ENCODE assay signal across 1 cellular context in the genomic region with DNA sequence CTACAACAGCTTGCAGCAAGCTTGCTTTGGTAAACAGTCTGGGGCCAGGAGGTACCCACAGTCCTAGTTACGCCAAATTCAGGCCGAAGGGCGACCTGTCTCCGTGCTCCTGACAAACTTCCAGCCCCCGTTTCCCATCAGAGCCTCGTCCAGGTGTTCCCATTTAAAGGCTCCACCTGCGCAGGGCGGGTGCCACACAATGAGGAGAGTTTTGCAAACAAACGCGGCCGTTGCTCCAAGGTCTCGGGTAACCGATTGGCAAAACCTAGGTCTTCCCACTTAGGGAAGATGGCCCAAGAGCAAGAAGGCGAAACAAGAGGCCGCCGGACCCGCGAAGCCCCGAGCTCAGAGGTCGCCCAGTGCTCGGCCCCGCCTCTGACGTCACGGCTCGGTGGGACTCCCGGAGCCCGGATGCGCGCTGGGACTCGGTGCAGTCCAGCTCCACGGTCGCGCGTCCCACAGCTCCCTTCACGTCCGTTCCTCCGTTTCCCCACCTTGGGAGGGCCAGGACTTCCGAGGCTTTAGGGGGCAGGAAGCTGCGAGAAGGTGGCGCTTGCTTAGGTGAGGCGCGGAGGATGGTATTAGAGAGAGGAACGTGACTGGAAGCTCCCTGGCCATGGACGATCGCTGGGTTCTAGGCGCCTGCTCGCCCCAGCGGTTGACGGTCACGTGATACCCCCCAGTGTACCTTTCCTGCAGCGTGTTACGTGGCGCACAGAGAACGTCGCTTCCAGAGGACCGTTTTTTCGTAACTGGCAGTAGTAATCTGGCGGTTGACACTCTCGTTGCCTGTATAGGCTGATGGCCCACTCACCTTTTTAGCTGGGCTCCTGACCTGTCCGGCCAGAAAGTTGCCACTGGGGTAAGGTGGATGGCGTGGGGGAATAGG.
TF ChIP-seq lines count a peak whose summit lies in the region.

No MANE protein-coding gene starts in this region.

TF ChIP-seq in HepG2, 621 proteins besides CTCF, POLR2A, EP300 and RAD21 (continued from another document and continues in another):
- TF ChIP-seq SPEN (CRISPR knock-in tag; IDR thresholded peaks at IDR 0.05; ENCODE audit: low read depth): peak; percentile 74
- peak; percentile 58; the same call in 1 of the 2 replicates for TF ChIP-seq PHF21A (CRISPR knock-in tag; IDR thresholded peaks at IDR 0.05)
- TF ChIP-seq, protein P1, sequence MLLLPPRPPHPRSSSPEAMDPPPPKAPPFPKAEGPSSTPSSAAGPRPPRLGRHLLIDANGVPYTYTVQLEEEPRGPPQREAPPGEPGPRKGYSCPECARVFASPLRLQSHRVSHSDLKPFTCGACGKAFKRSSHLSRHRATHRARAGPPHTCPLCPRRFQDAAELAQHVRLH (CRISPR knock-in tag; IDR thresholded peaks at IDR 0.05; ENCODE audit: borderline replicate concordance, low read depth): 0 out of 2 replicates have a peak, but pooled peaks have one; percentile 52
- TF ChIP-seq CCAR2 (optimal IDR thresholded peaks at IDR 0.05; ENCODE audit: low read depth, low read length): no peak
- TF ChIP-seq, protein P2, sequence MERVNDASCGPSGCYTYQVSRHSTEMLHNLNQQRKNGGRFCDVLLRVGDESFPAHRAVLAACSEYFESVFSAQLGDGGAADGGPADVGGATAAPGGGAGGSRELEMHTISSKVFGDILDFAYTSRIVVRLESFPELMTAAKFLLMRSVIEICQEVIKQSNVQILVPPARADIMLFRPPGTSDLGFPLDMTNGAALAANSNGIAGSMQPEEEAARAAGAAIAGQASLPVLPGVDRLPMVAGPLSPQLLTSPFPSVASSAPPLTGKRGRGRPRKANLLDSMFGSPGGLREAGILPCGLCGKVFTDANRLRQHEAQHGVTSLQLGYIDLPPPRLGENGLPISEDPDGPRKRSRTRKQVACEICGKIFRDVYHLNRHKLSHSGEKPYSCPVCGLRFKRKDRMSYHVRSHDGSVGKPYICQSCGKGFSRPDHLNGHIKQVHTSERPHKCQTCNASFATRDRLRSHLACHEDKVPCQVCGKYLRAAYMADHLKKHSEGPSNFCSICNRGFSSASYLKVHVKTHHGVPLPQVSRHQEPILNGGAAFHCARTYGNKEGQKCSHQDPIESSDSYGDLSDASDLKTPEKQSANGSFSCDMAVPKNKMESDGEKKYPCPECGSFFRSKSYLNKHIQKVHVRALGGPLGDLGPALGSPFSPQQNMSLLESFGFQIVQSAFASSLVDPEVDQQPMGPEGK (CRISPR knock-in tag; IDR thresholded peaks at IDR 0.05): 0 out of 2 replicates have a peak, but pooled peaks have one; percentile 55
- no peak for TF ChIP-seq KLF11 (CRISPR knock-in tag; IDR thresholded peaks at IDR 0.05)
- TF ChIP-seq STAT5B (CRISPR knock-in tag; IDR thresholded peaks at IDR 0.05): no peak
- TF ChIP-seq, protein P3, sequence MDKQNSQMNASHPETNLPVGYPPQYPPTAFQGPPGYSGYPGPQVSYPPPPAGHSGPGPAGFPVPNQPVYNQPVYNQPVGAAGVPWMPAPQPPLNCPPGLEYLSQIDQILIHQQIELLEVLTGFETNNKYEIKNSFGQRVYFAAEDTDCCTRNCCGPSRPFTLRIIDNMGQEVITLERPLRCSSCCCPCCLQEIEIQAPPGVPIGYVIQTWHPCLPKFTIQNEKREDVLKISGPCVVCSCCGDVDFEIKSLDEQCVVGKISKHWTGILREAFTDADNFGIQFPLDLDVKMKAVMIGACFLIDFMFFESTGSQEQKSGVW (CRISPR knock-in tag; IDR thresholded peaks at IDR 0.05; ENCODE audit: borderline replicate concordance): no peak
- no peak for TF ChIP-seq ZNF3 (CRISPR knock-in tag; IDR thresholded peaks at IDR 0.05)
- TF ChIP-seq, protein P4, sequence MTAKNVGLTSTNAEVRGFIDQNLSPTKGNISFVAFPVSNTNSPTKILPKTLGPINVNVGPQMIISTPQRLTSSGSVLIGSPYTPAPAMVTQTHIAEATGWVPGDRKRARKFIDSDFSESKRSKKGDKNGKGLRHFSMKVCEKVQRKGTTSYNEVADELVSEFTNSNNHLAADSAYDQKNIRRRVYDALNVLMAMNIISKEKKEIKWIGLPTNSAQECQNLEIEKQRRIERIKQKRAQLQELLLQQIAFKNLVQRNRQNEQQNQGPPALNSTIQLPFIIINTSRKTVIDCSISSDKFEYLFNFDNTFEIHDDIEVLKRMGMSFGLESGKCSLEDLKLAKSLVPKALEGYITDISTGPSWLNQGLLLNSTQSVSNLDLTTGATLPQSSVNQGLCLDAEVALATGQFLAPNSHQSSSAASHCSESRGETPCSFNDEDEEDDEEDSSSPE (CRISPR knock-in tag; IDR thresholded peaks at IDR 0.05): peak; percentile 51; the same call in 1 of the 2 replicates
- TF ChIP-seq CREM (IDR thresholded peaks at IDR 0.05): peak; percentile 70
- TF ChIP-seq CREM (CRISPR knock-in tag; IDR thresholded peaks at IDR 0.05): no peak
- TF ChIP-seq, protein P5, sequence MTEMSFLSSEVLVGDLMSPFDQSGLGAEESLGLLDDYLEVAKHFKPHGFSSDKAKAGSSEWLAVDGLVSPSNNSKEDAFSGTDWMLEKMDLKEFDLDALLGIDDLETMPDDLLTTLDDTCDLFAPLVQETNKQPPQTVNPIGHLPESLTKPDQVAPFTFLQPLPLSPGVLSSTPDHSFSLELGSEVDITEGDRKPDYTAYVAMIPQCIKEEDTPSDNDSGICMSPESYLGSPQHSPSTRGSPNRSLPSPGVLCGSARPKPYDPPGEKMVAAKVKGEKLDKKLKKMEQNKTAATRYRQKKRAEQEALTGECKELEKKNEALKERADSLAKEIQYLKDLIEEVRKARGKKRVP (CRISPR knock-in tag; IDR thresholded peaks at IDR 0.05): peak in 1 of 2 experiments; percentile 71; a peak in 2 of 4 replicates
- TF ChIP-seq HMGA1 (CRISPR knock-in tag; conservative IDR thresholded peaks at IDR 0.05): no peak
- TF ChIP-seq ELF4 (CRISPR knock-in tag; IDR thresholded peaks at IDR 0.05; ENCODE audit: borderline replicate concordance): no peak
- TF ChIP-seq ZNF33A (CRISPR knock-in tag; IDR thresholded peaks at IDR 0.05; ENCODE audit: borderline replicate concordance): no peak
- TF ChIP-seq ZNF891 (CRISPR knock-in tag; IDR thresholded peaks at IDR 0.05): no peak
- TF ChIP-seq, protein P6, sequence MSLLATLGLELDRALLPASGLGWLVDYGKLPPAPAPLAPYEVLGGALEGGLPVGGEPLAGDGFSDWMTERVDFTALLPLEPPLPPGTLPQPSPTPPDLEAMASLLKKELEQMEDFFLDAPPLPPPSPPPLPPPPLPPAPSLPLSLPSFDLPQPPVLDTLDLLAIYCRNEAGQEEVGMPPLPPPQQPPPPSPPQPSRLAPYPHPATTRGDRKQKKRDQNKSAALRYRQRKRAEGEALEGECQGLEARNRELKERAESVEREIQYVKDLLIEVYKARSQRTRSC (CRISPR knock-in tag; IDR thresholded peaks at IDR 0.05; ENCODE audit: low read depth): no peak
- TF ChIP-seq, protein P7, sequence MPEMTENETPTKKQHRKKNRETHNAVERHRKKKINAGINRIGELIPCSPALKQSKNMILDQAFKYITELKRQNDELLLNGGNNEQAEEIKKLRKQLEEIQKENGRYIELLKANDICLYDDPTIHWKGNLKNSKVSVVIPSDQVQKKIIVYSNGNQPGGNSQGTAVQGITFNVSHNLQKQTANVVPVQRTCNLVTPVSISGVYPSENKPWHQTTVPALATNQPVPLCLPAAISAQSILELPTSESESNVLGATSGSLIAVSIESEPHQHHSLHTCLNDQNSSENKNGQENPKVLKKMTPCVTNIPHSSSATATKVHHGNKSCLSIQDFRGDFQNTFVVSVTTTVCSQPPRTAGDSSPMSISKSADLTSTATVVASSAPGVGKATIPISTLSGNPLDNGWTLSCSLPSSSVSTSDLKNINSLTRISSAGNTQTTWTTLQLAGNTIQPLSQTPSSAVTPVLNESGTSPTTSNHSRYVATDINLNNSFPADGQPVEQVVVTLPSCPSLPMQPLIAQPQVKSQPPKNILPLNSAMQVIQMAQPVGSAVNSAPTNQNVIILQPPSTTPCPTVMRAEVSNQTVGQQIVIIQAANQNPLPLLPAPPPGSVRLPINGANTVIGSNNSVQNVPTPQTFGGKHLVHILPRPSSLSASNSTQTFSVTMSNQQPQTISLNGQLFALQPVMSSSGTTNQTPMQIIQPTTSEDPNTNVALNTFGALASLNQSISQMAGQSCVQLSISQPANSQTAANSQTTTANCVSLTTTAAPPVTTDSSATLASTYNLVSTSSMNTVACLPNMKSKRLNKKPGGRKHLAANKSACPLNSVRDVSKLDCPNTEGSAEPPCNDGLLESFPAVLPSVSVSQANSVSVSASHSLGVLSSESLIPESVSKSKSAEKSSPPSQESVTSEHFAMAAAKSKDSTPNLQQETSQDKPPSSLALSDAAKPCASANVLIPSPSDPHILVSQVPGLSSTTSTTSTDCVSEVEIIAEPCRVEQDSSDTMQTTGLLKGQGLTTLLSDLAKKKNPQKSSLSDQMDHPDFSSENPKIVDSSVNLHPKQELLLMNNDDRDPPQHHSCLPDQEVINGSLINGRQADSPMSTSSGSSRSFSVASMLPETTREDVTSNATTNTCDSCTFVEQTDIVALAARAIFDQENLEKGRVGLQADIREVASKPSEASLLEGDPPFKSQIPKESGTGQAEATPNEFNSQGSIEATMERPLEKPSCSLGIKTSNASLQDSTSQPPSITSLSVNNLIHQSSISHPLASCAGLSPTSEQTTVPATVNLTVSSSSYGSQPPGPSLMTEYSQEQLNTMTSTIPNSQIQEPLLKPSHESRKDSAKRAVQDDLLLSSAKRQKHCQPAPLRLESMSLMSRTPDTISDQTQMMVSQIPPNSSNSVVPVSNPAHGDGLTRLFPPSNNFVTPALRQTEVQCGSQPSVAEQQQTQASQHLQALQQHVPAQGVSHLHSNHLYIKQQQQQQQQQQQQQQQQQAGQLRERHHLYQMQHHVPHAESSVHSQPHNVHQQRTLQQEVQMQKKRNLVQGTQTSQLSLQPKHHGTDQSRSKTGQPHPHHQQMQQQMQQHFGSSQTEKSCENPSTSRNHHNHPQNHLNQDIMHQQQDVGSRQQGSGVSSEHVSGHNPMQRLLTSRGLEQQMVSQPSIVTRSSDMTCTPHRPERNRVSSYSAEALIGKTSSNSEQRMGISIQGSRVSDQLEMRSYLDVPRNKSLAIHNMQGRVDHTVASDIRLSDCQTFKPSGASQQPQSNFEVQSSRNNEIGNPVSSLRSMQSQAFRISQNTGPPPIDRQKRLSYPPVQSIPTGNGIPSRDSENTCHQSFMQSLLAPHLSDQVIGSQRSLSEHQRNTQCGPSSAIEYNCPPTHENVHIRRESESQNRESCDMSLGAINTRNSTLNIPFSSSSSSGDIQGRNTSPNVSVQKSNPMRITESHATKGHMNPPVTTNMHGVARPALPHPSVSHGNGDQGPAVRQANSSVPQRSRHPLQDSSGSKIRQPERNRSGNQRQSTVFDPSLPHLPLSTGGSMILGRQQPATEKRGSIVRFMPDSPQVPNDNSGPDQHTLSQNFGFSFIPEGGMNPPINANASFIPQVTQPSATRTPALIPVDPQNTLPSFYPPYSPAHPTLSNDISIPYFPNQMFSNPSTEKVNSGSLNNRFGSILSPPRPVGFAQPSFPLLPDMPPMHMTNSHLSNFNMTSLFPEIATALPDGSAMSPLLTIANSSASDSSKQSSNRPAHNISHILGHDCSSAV (CRISPR knock-in tag; IDR thresholded peaks at IDR 0.05; ENCODE audit: borderline replicate concordance): 0 out of 2 replicates have a peak, but pooled peaks have one; percentile 53
- TF ChIP-seq, protein P8, sequence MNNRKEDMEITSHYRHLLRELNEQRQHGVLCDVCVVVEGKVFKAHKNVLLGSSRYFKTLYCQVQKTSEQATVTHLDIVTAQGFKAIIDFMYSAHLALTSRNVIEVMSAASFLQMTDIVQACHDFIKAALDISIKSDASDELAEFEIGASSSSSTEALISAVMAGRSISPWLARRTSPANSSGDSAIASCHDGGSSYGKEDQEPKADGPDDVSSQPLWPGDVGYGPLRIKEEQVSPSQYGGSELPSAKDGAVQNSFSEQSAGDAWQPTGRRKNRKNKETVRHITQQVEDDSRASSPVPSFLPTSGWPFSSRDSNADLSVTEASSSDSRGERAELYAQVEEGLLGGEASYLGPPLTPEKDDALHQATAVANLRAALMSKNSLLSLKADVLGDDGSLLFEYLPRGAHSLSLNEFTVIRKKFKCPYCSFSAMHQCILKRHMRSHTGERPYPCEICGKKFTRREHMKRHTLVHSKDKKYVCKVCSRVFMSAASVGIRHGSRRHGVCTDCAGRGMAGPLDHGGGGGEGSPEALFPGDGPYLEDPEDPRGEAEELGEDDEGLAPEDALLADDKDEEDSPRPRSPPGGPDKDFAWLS (CRISPR knock-in tag; IDR thresholded peaks at IDR 0.05; ENCODE audit: borderline replicate concordance): no peak
- TF ChIP-seq, protein P9, sequence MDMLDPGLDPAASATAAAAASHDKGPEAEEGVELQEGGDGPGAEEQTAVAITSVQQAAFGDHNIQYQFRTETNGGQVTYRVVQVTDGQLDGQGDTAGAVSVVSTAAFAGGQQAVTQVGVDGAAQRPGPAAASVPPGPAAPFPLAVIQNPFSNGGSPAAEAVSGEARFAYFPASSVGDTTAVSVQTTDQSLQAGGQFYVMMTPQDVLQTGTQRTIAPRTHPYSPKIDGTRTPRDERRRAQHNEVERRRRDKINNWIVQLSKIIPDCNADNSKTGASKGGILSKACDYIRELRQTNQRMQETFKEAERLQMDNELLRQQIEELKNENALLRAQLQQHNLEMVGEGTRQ (IDR thresholded peaks at IDR 0.05; ENCODE audit: low read depth, low read length): peak; percentile 93
- TF ChIP-seq, protein P9 (CRISPR knock-in tag; IDR thresholded peaks at IDR 0.05; ENCODE audit: borderline replicate concordance): peak; percentile 87; the same call in 1 of the 2 replicates
- TF ChIP-seq ZFP36L2 (CRISPR knock-in tag; IDR thresholded peaks at IDR 0.05): no peak
- TF ChIP-seq, protein P10, sequence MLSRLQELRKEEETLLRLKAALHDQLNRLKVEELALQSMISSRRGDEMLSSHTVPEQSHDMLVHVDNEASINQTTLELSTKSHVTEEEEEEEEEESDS (CRISPR knock-in tag; IDR thresholded peaks at IDR 0.05; ENCODE audit: borderline replicate concordance): no peak
- TF ChIP-seq ZNF251 (CRISPR knock-in tag; IDR thresholded peaks at IDR 0.05): no peak
- TF ChIP-seq ZNF567 (CRISPR knock-in tag; IDR thresholded peaks at IDR 0.05; ENCODE audit: borderline replicate concordance): 0 out of 2 replicates have a peak, but pooled peaks have one; percentile 80
- TF ChIP-seq ADNP (CRISPR knock-in tag; IDR thresholded peaks at IDR 0.05): no peak
- no peak for TF ChIP-seq NCOR1 (IDR thresholded peaks at IDR 0.05; ENCODE audit: borderline replicate concordance, low read length)
- TF ChIP-seq ZNF143 (CRISPR knock-in tag; IDR thresholded peaks at IDR 0.05): peak; percentile 39; the same call in 1 of the 2 replicates
- TF ChIP-seq SP2 (CRISPR knock-in tag; IDR thresholded peaks at IDR 0.05): no peak
- TF ChIP-seq FOXA1 (IDR thresholded peaks at IDR 0.05): no peak
- TF ChIP-seq FOXA1 (CRISPR knock-in tag; IDR thresholded peaks at IDR 0.05): peak; percentile 44
- peak; percentile 87 for TF ChIP-seq ATF1 (CRISPR knock-in tag; IDR thresholded peaks at IDR 0.05)
- TF ChIP-seq, protein P11, sequence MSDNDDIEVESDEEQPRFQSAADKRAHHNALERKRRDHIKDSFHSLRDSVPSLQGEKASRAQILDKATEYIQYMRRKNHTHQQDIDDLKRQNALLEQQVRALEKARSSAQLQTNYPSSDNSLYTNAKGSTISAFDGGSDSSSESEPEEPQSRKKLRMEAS (IDR thresholded peaks at IDR 0.05): peak; percentile 67
